ENCODE assay signal across 16 cellular contexts in genomic region chr9:98504883-98505282, GRCh38.
"Had no signal": no experiment of that assay in that cellular context is flagged by ENCODE, and none has a peak within 500 bp of the region (broad histone marks: within the 10 kb centered on the region; RNA-seq: fewer than 3 reads in every experiment).

No MANE protein-coding gene starts in this region.

- H3K27ac ChIP-seq: gastroesophageal sphincter, ovary, thoracic aorta had no signal

- H3K27me3 ChIP-seq: ovary had no signal

- H3K4me3 ChIP-seq: gastroesophageal sphincter, ovary, thoracic aorta had no signal

- H3K36me3 ChIP-seq: gastroesophageal sphincter, ovary, thoracic aorta had no signal

- H3K9me3 ChIP-seq: gastroesophageal sphincter, ovary, thoracic aorta had no signal

- ATAC-seq: gastroesophageal sphincter had no signal

- H3K27ac Mint-ChIP-seq: activated naive CD8-positive, alpha-beta T cell; activated T-cell treated with anti-CD3 and anti-CD28 coated beads, Interleukin-2, amount 50 U/mL, for 24 hours; stimulated activated naive CD8-positive, alpha-beta T cell treated with anti-CD3 and anti-CD28 coated beads, Interleukin-15, Interleukin-2, amounts not matched to agents 100 ng/mL and 50 ng/mL, for 24 hours had no signal

- H3K4me1 Mint-ChIP-seq: central memory CD8-positive, alpha-beta T cell had no signal

- DNase-seq: activated CD4-positive, CD25-positive, alpha-beta regulatory T cell; activated effector memory CD4-positive, alpha-beta T cell treated with anti-CD3 and anti-CD28 coated beads, Interleukin-2, amount 50 U/mL, for 16 hours; activated T-cell treated with anti-CD3 and anti-CD28 coated beads, Interleukin-2, amount 50 U/mL, for 24 hours; amygdala; effector memory CD4-positive, alpha-beta T cell; kidney glomerular epithelial cell; ovary; stimulated activated CD4-positive, alpha-beta T cell treated with anti-CD3 and anti-CD28 coated beads, Interleukin-15, amount 100 ng/mL, for 24 hours; stimulated activated CD4-positive, alpha-beta T cell treated with anti-CD3 and anti-CD28 coated beads, Interleukin-4, amount 100 ng/mL, for 24 hours had no signal

- H3K4me1 ChIP-seq: gastroesophageal sphincter had no signal

- H3K4me3 Mint-ChIP-seq: activated naive CD8-positive, alpha-beta T cell; activated T-cell treated with anti-CD3 and anti-CD28 coated beads, Interleukin-2, amount 50 U/mL, for 24 hours; central memory CD8-positive, alpha-beta T cell; neural crest cell; stimulated activated naive CD8-positive, alpha-beta T cell treated with anti-CD3 and anti-CD28 coated beads, Interleukin-15, Interleukin-2, amounts not matched to agents 100 ng/mL and 50 ng/mL, for 24 hours had no signal

- H3K36me3 Mint-ChIP-seq: activated naive CD8-positive, alpha-beta T cell; brain had no signal

- H3K9me3 Mint-ChIP-seq: activated T-cell treated with anti-CD3 and anti-CD28 coated beads, Interleukin-2, amount 50 U/mL, for 24 hours; central memory CD8-positive, alpha-beta T cell; stimulated activated naive CD8-positive, alpha-beta T cell treated with anti-CD3 and anti-CD28 coated beads, Interleukin-15, Interleukin-2, amounts not matched to agents 100 ng/mL and 50 ng/mL, for 24 hours had no signal
